ENCODE assay signal across 1 cellular context in genomic region chr17:35566955-35567354, GRCh38.
TF ChIP-seq lines count a peak whose summit lies in the region.

No MANE protein-coding gene starts in this region.

TF ChIP-seq in HepG2, 621 proteins besides CTCF, POLR2A, EP300 and RAD21:
- TF ChIP-seq ZNF782 (CRISPR knock-in tag; IDR thresholded peaks at IDR 0.05; ENCODE audit: borderline replicate concordance) (no peak), ZNF614 (CRISPR knock-in tag; IDR thresholded peaks at IDR 0.05; ENCODE audit: borderline replicate concordance) (no peak), TSC22D2 (CRISPR knock-in tag; IDR thresholded peaks at IDR 0.05; ENCODE audit: borderline replicate concordance) (no peak), ZNF3 (CRISPR knock-in tag; IDR thresholded peaks at IDR 0.05) (no peak), ZNF124 (CRISPR knock-in tag; IDR thresholded peaks at IDR 0.05) (no peak), KLF13 (CRISPR knock-in tag; IDR thresholded peaks at IDR 0.05) (no peak), CREB1 (IDR thresholded peaks at IDR 0.05) (no peak), CREB1 (CRISPR knock-in tag; IDR thresholded peaks at IDR 0.05) (no peak), ZNF547 (CRISPR knock-in tag; IDR thresholded peaks at IDR 0.05) (no peak), ZNF431 (CRISPR knock-in tag; IDR thresholded peaks at IDR 0.05; ENCODE audit: borderline replicate concordance, low read depth) (no peak), STAT5B (CRISPR knock-in tag; IDR thresholded peaks at IDR 0.05) (no peak), RARA (CRISPR knock-in tag; IDR thresholded peaks at IDR 0.05) (no peak), MAFK (conservative IDR thresholded peaks at IDR 0.05 in 1 of 2, IDR thresholded peaks at IDR 0.05 in 1 of 2; ENCODE audit: low read length in 2 of 2) (no peak), ELF4 (CRISPR knock-in tag; IDR thresholded peaks at IDR 0.05; ENCODE audit: borderline replicate concordance) (no peak), PRPF4 (IDR thresholded peaks at IDR 0.05; ENCODE audit: low read depth, low read length, poor library complexity, severe bottlenecking) (no peak), ZNF18 (CRISPR knock-in tag; IDR thresholded peaks at IDR 0.05; ENCODE audit: insufficient replicate concordance) (no peak), CHD2 (IDR thresholded peaks at IDR 0.05; ENCODE audit: low read depth, low read length) (no peak)
- TF ChIP-seq, protein P1, sequence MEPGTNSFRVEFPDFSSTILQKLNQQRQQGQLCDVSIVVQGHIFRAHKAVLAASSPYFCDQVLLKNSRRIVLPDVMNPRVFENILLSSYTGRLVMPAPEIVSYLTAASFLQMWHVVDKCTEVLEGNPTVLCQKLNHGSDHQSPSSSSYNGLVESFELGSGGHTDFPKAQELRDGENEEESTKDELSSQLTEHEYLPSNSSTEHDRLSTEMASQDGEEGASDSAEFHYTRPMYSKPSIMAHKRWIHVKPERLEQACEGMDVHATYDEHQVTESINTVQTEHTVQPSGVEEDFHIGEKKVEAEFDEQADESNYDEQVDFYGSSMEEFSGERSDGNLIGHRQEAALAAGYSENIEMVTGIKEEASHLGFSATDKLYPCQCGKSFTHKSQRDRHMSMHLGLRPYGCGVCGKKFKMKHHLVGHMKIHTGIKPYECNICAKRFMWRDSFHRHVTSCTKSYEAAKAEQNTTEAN (CRISPR knock-in tag; conservative IDR thresholded peaks at IDR 0.05): no peak
